Comparison of ENCODE assay signal across 1 cellular context in genomic region chr17:75869282-75870141, GRCh38.
A peak's percentile ranks its signal among the peaks of the same experiment; 100 is the strongest.
TF ChIP-seq lines count a peak whose summit lies in the region.

No MANE protein-coding gene starts in this region.

TF ChIP-seq in HepG2, 621 proteins besides CTCF, POLR2A, EP300 and RAD21 (continued from another document and continues in another):
- no peak; the same call in 1 of the 2 replicates for TF ChIP-seq ZNF784 (CRISPR knock-in tag; IDR thresholded peaks at IDR 0.05; ENCODE audit: borderline replicate concordance)
- TF ChIP-seq PRDM10 (CRISPR knock-in tag; IDR thresholded peaks at IDR 0.05; ENCODE audit: low read depth) = peak; percentile 90
- TF ChIP-seq CBX5 (CRISPR knock-in tag; IDR thresholded peaks at IDR 0.05; ENCODE audit: borderline replicate concordance) = no peak
- no peak for TF ChIP-seq ESRRA (CRISPR knock-in tag; IDR thresholded peaks at IDR 0.05; ENCODE audit: low read depth)
- peak; percentile 50; the same call in 1 of the 2 replicates for TF ChIP-seq HNF4A (CRISPR knock-in tag; IDR thresholded peaks at IDR 0.05)
- peak; percentile 14; the same call in 1 of the 2 replicates for TF ChIP-seq ZNF770 (CRISPR knock-in tag; IDR thresholded peaks at IDR 0.05)
- peak; percentile 43; the same call in 1 of the 2 replicates for TF ChIP-seq ZNF142 (CRISPR knock-in tag; IDR thresholded peaks at IDR 0.05)
- peak in 1 of 2 experiments; percentile 60; a peak in 1 of 4 replicates for TF ChIP-seq REST (IDR thresholded peaks at IDR 0.05; ENCODE audit: borderline replicate concordance in 1 of 2, low read depth in 1 of 2, low read length in 2 of 2)
- peak; percentile 94 for TF ChIP-seq CCDC6 (CRISPR knock-in tag; IDR thresholded peaks at IDR 0.05)
- no peak for TF ChIP-seq ELF4 (CRISPR knock-in tag; IDR thresholded peaks at IDR 0.05; ENCODE audit: borderline replicate concordance)
- peak; percentile 67; the same call in 1 of the 2 replicates for TF ChIP-seq ERF (CRISPR knock-in tag; IDR thresholded peaks at IDR 0.05)
- TF ChIP-seq HMG20B (CRISPR knock-in tag; conservative IDR thresholded peaks at IDR 0.05) = 0 out of 2 replicates have a peak, but pooled peaks have one; percentile 71
- no peak for TF ChIP-seq ZNF121 (CRISPR knock-in tag; IDR thresholded peaks at IDR 0.05)
- peak; percentile 87; the same call in 1 of the 2 replicates for TF ChIP-seq ZNF567 (CRISPR knock-in tag; IDR thresholded peaks at IDR 0.05; ENCODE audit: borderline replicate concordance)
- TF ChIP-seq ZNF747 (CRISPR knock-in tag; IDR thresholded peaks at IDR 0.05; ENCODE audit: borderline replicate concordance) = no peak
- TF ChIP-seq SMARCE1 (IDR thresholded peaks at IDR 0.05; ENCODE audit: borderline replicate concordance) = no peak
- TF ChIP-seq RFX3 (CRISPR knock-in tag; IDR thresholded peaks at IDR 0.05) = 0 out of 2 replicates have a peak, but pooled peaks have one; percentile 27
- TF ChIP-seq GATAD1 (CRISPR knock-in tag; IDR thresholded peaks at IDR 0.05) = peak; percentile 64
- peak; percentile 57; the same call in 1 of the 2 replicates for TF ChIP-seq AHDC1 (CRISPR knock-in tag; IDR thresholded peaks at IDR 0.05; ENCODE audit: borderline replicate concordance)
- peak; percentile 97 for TF ChIP-seq CEBPG (CRISPR knock-in tag; IDR thresholded peaks at IDR 0.05)
- TF ChIP-seq CREB1 (IDR thresholded peaks at IDR 0.05) = no peak
- peak; percentile 74; the same call in 1 of the 2 replicates for TF ChIP-seq CREB1 (CRISPR knock-in tag; IDR thresholded peaks at IDR 0.05)
- TF ChIP-seq DPF2 (CRISPR knock-in tag; IDR thresholded peaks at IDR 0.05; ENCODE audit: borderline replicate concordance, low read depth) = peak; percentile 47; the same call in 1 of the 2 replicates
- TF ChIP-seq ZNF687 (CRISPR knock-in tag; IDR thresholded peaks at IDR 0.05) = peak; percentile 90
